Comparison of ENCODE assay signal across 23 cellular contexts in the genomic region with DNA sequence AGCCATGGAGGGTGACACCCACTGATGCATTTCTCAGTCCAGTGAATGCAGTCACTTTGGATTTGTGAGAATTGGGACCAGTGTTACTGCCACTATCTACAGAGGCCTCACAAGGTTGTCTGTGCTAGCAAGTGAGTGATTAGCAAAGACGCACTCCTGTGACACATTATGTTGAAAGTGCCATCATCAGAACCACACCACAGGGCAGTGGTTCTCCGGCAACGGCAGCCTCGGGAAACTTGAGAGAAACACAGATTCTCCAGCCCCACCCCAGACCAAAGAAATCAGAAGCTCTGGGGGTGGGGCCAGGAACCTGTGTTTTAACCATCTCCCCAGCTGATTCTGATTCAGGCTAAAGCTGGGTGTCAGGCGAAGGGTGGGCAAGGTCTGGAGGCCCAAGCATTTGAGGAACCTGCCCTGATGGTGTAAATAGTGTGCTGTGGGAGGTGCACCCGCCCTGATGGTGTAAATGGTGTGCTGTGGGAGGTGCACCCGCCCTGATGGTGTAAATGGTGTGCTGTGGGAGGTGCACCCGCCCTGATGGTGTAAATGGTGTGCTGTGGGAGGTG. TPM values are rescaled to one million over a fixed set of nuclear protein-coding genes. Genes with fewer than 3 reads are reported as not detected.
DNase-seq lines count a peak whose midpoint lies in the region; ATAC-seq and TF ChIP-seq lines count a peak whose summit lies in the region.
"Had no signal": no experiment of that assay in that cellular context is flagged by ENCODE, and none has a peak within 500 bp of the region (broad histone marks: within the 10 kb centered on the region; RNA-seq: fewer than 3 reads in every experiment).

No MANE protein-coding gene starts in this region.

- ATAC-seq in natural killer cell (peak in 2 of 3 donors; percentile 37 to 50), GM19452 (IDR thresholded peaks at IDR 0.05; ENCODE audit: unreplicated experiment) (no peak), GM19467 (IDR thresholded peaks at IDR 0.05; ENCODE audit: unreplicated experiment) (no peak)
- ATAC-seq: GM12878 had no signal

- no peaks in the 10 kb centered on the region for H3K36me3 Mint-ChIP-seq in natural killer cell

- no peaks in the 10 kb centered on the region for H3K9me3 Mint-ChIP-seq in natural killer cell
- H3K9me3 Mint-ChIP-seq: CD14-positive monocyte; CD8-positive, alpha-beta memory T cell had no signal

- no peak overlapping the region for H3K27ac Mint-ChIP-seq in natural killer cell
- H3K27ac Mint-ChIP-seq: B cell, CD14-positive monocyte had no signal

- H3K4me1 Mint-ChIP-seq in natural killer cell, result no peaks in the 10 kb centered on the region
- H3K4me1 Mint-ChIP-seq: CD14-positive monocyte; CD8-positive, alpha-beta memory T cell had no signal

- H3K27me3 Mint-ChIP-seq in natural killer cell (ENCODE audit: low read depth in 2 of 2), result peaks cover 0 to 3% of the 10 kb centered on the region in 2 donors
- H3K27me3 Mint-ChIP-seq: B cell had no signal

- DNase-seq in activated CD8-positive, alpha-beta memory T cell treated with anti-CD3 and anti-CD28 coated beads for 24 hours, result peak; percentile 44
- DNase-seq in activated CD8-positive, alpha-beta memory T cell treated with anti-CD3 and anti-CD28 coated beads, Interleukin-2, amount 50 U/mL, for 4 hours, result no peak
- DNase-seq in activated CD8-positive, alpha-beta memory T cell treated with anti-CD3 and anti-CD28 coated beads, Interleukin-2, amount 50 U/mL, for 48 hours, result peak; percentile 49
- DNase-seq in natural killer cell, result no peak
- DNase-seq in NCI-H446 (lab: John Stamatoyannopoulos, UW), result no peak
- DNase-seq: CD8-positive, alpha-beta memory T cell; DMS 273 treated with DMSO at 0.1 percent for 48 hours; DMS79; EL; GDM1; H7; KBM-7; NCI-H1048; NCI-H1417; NCI-H1694; NCI-H2029 treated with DMSO at 0.1 percent for 48 hours; NCI-H526 treated with DMSO at 0.1 percent for 48 hours; SHP77 treated with DMSO at 0.1 percent for 48 hours had no signal

- H3K4me3 Mint-ChIP-seq in natural killer cell, result no peak overlapping the region
- H3K4me3 Mint-ChIP-seq: B cell; CD14-positive monocyte; CD8-positive, alpha-beta memory T cell had no signal

- TF ChIP-seq CTCF in natural killer cell (IDR thresholded peaks at IDR 0.05), result no peak

- intact Hi-C loops in natural killer cell (cut with micrococcal nuclease), result no loop called here

RNA-seq across cellular contexts. Expression of gene TMEM242, which starts 39.9 kb away (rescaled TPM):
- total RNA-seq in natural killer cell, result 10 to 100 TPM; 18.5 to 24.8 (median 19.8) TPM

Comparison
In these comparisons a context has a peak if more than half of its experiments do, and no peak if none do; other contexts are left out.
1. DNase-seq: peak in activated CD8-positive, alpha-beta memory T cell treated with anti-CD3 and anti-CD28 coated beads for 24 hours (single experiment) and activated CD8-positive, alpha-beta memory T cell treated with anti-CD3 and anti-CD28 coated beads, Interleukin-2, amount 50 U/mL, for 48 hours (single experiment); none in activated CD8-positive, alpha-beta memory T cell treated with anti-CD3 and anti-CD28 coated beads, Interleukin-2, amount 50 U/mL, for 4 hours (single experiment), natural killer cell (single experiment) and NCI-H446 (0 of 2).
2. ATAC-seq: peak in natural killer cell (2 of 3); none in GM19452 (single experiment) and GM19467 (single experiment).